In genomic region chr6:26105109-26105730, GRCh38 we compare ENCODE assay signal across 12 cellular contexts. TPM values are rescaled to one million over a fixed set of nuclear protein-coding genes. Genes with fewer than 3 reads are reported as not detected.
DNase-seq lines count a peak whose midpoint lies in the region; ATAC-seq and TF ChIP-seq lines count a peak whose summit lies in the region.
"Had no signal": no experiment of that assay in that cellular context is flagged by ENCODE, and none has a peak within 500 bp of the region (broad histone marks: within the 10 kb centered on the region; RNA-seq: fewer than 3 reads in every experiment).

No MANE protein-coding gene starts in this region.

- H3K4me2 ChIP-seq in Loucy (ENCODE audit: low read depth, low read length, poor library complexity, severe bottlenecking): peak overlapping the region; percentile 67
- H3K4me2 ChIP-seq in osteoblast (ENCODE audit: insufficient read depth, low read length): no peak overlapping the region

- H3K27ac Mint-ChIP-seq in activated CD8-positive, alpha-beta memory T cell treated with anti-CD3 and anti-CD28 coated beads, Interleukin-2, amount 10 ng/mL, durations not matched to agents 7 days and 5 days: peak overlapping the region; percentile 25
- no peak overlapping the region for H3K27ac Mint-ChIP-seq in activated naive CD8-positive, alpha-beta T cell treated with anti-CD3 and anti-CD28 coated beads, Interleukin-2, amount 50 U/mL, for 24 hours
- no peak overlapping the region for H3K27ac Mint-ChIP-seq in stimulated activated memory B cell treated with anti-CD40 and anti-IgM and Interleukin-4, amounts not matched to agents 10 μg/mL and 1 μg/mL and 100 μg/mL, for 72 hours

- peaks cover 3% of the 10 kb centered on the region for H3K27me3 Mint-ChIP-seq in activated CD8-positive, alpha-beta memory T cell treated with anti-CD3 and anti-CD28 coated beads, Interleukin-2, amount 10 ng/mL, durations not matched to agents 7 days and 5 days
- H3K27me3 Mint-ChIP-seq in activated naive CD8-positive, alpha-beta T cell treated with anti-CD3 and anti-CD28 coated beads, Interleukin-2, amount 50 U/mL, for 24 hours: peaks cover 3% of the 10 kb centered on the region
- H3K27me3 Mint-ChIP-seq in stimulated activated memory B cell treated with anti-CD40 and anti-IgM and Interleukin-4, amounts not matched to agents 10 μg/mL and 1 μg/mL and 100 μg/mL, for 72 hours: no peaks in the 10 kb centered on the region

- H3K9ac ChIP-seq in Loucy (ENCODE audit: low read depth, low read length, poor library complexity, severe bottlenecking): no peak overlapping the region

- H3K9me3 Mint-ChIP-seq in activated CD8-positive, alpha-beta memory T cell treated with anti-CD3 and anti-CD28 coated beads, Interleukin-2, amount 10 ng/mL, durations not matched to agents 7 days and 5 days (ENCODE audit: low read depth): no peaks in the 10 kb centered on the region
- H3K9me3 Mint-ChIP-seq in activated naive CD8-positive, alpha-beta T cell treated with anti-CD3 and anti-CD28 coated beads, Interleukin-2, amount 50 U/mL, for 24 hours: no peaks in the 10 kb centered on the region
- no peaks in the 10 kb centered on the region for H3K9me3 Mint-ChIP-seq in stimulated activated memory B cell treated with anti-CD40 and anti-IgM and Interleukin-4, amounts not matched to agents 10 μg/mL and 1 μg/mL and 100 μg/mL, for 72 hours

- H3K36me3 Mint-ChIP-seq in activated CD8-positive, alpha-beta memory T cell treated with anti-CD3 and anti-CD28 coated beads, Interleukin-2, amount 10 ng/mL, durations not matched to agents 7 days and 5 days: peaks cover 2% of the 10 kb centered on the region
- H3K36me3 Mint-ChIP-seq in activated naive CD8-positive, alpha-beta T cell treated with anti-CD3 and anti-CD28 coated beads, Interleukin-2, amount 50 U/mL, for 24 hours (ENCODE audit: low read depth): peaks cover 3% of the 10 kb centered on the region
- H3K36me3 Mint-ChIP-seq in stimulated activated memory B cell treated with anti-CD40 and anti-IgM and Interleukin-4, amounts not matched to agents 10 μg/mL and 1 μg/mL and 100 μg/mL, for 72 hours: no peaks in the 10 kb centered on the region

- no peak overlapping the region for H2AFZ ChIP-seq in Loucy (ENCODE audit: low read length)
- H2AFZ ChIP-seq in osteoblast (ENCODE audit: low read length): peak overlapping the region; percentile 35

- H3K4me1 ChIP-seq in Loucy (ENCODE audit: insufficient read depth, low read length, poor library complexity, severe bottlenecking) (peaks cover 12% of the 10 kb centered on the region), osteoblast (ENCODE audit: insufficient read depth, low read length) (peaks cover 12% of the 10 kb centered on the region), vagina (peaks cover 12% of the 10 kb centered on the region)

- no peak for ATAC-seq in activated CD8-positive, alpha-beta memory T cell treated with anti-CD3 and anti-CD28 coated beads, Interleukin-2, amount 10 ng/mL, durations not matched to agents 7 days and 5 days
- ATAC-seq in activated naive CD8-positive, alpha-beta T cell treated with anti-CD3 and anti-CD28 coated beads, Interleukin-2, amount 50 U/mL, for 24 hours: no peak
- no peak for ATAC-seq in stimulated activated memory B cell treated with anti-CD40 and anti-IgM and Interleukin-4, amounts not matched to agents 10 μg/mL and 1 μg/mL and 100 μg/mL, for 72 hours

- H3K36me3 ChIP-seq in Loucy (ENCODE audit: insufficient read depth, low read length): no peaks in the 10 kb centered on the region
- no peaks in the 10 kb centered on the region for H3K36me3 ChIP-seq in osteoblast (ENCODE audit: insufficient read depth, low read length)
- H3K36me3 ChIP-seq in vagina: no peaks in the 10 kb centered on the region
- H3K36me3 ChIP-seq: spleen had no signal

- no peaks in the 10 kb centered on the region for H3K79me2 ChIP-seq in Loucy (ENCODE audit: insufficient read depth, low read length)
- no peaks in the 10 kb centered on the region for H3K79me2 ChIP-seq in osteoblast (ENCODE audit: insufficient read depth, low read length)

- no peak overlapping the region for H3K4me3 Mint-ChIP-seq in activated CD8-positive, alpha-beta memory T cell treated with anti-CD3 and anti-CD28 coated beads, Interleukin-2, amount 10 ng/mL, durations not matched to agents 7 days and 5 days
- peak overlapping the region; percentile 14 for H3K4me3 Mint-ChIP-seq in activated naive CD8-positive, alpha-beta T cell treated with anti-CD3 and anti-CD28 coated beads, Interleukin-2, amount 50 U/mL, for 24 hours
- H3K4me3 Mint-ChIP-seq in stimulated activated memory B cell treated with anti-CD40 and anti-IgM and Interleukin-4, amounts not matched to agents 10 μg/mL and 1 μg/mL and 100 μg/mL, for 72 hours: no peak overlapping the region

- no peaks in the 10 kb centered on the region for H3K27me3 ChIP-seq in Loucy (ENCODE audit: insufficient read depth, low read length, poor library complexity, severe bottlenecking)
- no peaks in the 10 kb centered on the region for H3K27me3 ChIP-seq in osteoblast (ENCODE audit: insufficient read depth, low read length)
- no peaks in the 10 kb centered on the region for H3K27me3 ChIP-seq in vagina
- H3K27me3 ChIP-seq: spleen had no signal

- TF ChIP-seq CTCF in Loucy (conservative IDR thresholded peaks at IDR 0.05; ENCODE audit: low read length): no peak
- no peak for TF ChIP-seq CTCF in osteoblast (IDR thresholded peaks at IDR 0.05; ENCODE audit: extremely low read depth, low read depth, low read length)
- TF ChIP-seq CTCF in vagina (IDR thresholded peaks at IDR 0.05): no peak
- no peak for TF ChIP-seq CTCF in GM10266 (IDR thresholded peaks at IDR 0.05; ENCODE audit: control insufficient read depth, insufficient read depth, low read depth, missing control alignments)

- H4K20me1 ChIP-seq in Loucy (ENCODE audit: insufficient read depth, low read length, poor library complexity, severe bottlenecking) (no peaks in the 10 kb centered on the region), osteoblast (ENCODE audit: insufficient read depth, low read length) (no peaks in the 10 kb centered on the region)

- H3K27ac ChIP-seq in osteoblast (ENCODE audit: low read depth, low read length): no peak overlapping the region
- H3K27ac ChIP-seq in vagina: no peak overlapping the region

- peaks cover 17% of the 10 kb centered on the region for H3K4me1 Mint-ChIP-seq in activated CD8-positive, alpha-beta memory T cell treated with anti-CD3 and anti-CD28 coated beads, Interleukin-2, amount 10 ng/mL, durations not matched to agents 7 days and 5 days
- H3K4me1 Mint-ChIP-seq in activated naive CD8-positive, alpha-beta T cell treated with anti-CD3 and anti-CD28 coated beads, Interleukin-2, amount 50 U/mL, for 24 hours: peaks cover 18% of the 10 kb centered on the region
- H3K4me1 Mint-ChIP-seq in stimulated activated memory B cell treated with anti-CD40 and anti-IgM and Interleukin-4, amounts not matched to agents 10 μg/mL and 1 μg/mL and 100 μg/mL, for 72 hours: peaks cover 18% of the 10 kb centered on the region

- intact Hi-C loops in vagina (cut with DNase I): loop anchor here (5.0 to 10.0 kb wide), 2 partner anchors 50 to 1022 kb away; a partner anchor contains a TSS

- CTCF ChIA-PET in activated CD8-positive, alpha-beta memory T cell treated with anti-CD3 and anti-CD28 coated beads, Interleukin-2, amount 10 ng/mL, durations not matched to agents 7 days and 5 days (lab: Charles Lee): interaction anchor here (0.8 to 1.8 kb wide), 5 partner anchors 9 to 65 kb away, joined by 3 to 8 read pairs (median 3); no protein-coding TSS in a partner anchor

- H3K4me3 ChIP-seq in Loucy (ENCODE audit: low read length, poor library complexity, severe bottlenecking): peak overlapping the region; percentile 71
- H3K4me3 ChIP-seq in osteoblast (ENCODE audit: insufficient read depth, low read length): no peak overlapping the region
- no peak overlapping the region for H3K4me3 ChIP-seq in vagina

- no peak for TF ChIP-seq POLR2A in vagina (IDR thresholded peaks at IDR 0.05)

- DNase-seq in activated CD8-positive, alpha-beta memory T cell treated with anti-CD3 and anti-CD28 coated beads, Interleukin-2, amount 10 ng/mL, durations not matched to agents 7 days and 5 days: no peak
- no peak for DNase-seq in activated CD8-positive, alpha-beta memory T cell treated with anti-CD3 and anti-CD28 coated beads, Interleukin-2, amount 50 U/mL, for 4 hours
- DNase-seq in activated naive CD8-positive, alpha-beta T cell treated with anti-CD3 and anti-CD28 coated beads, Interleukin-2, amount 50 U/mL, for 24 hours: no peak
- no peak for DNase-seq in osteoblast (ENCODE audit: insufficient read length, low spot score, missing footprints)
- DNase-seq in vagina (ENCODE audit: extremely low spot score in 2 of 2): no peak
- DNase-seq in GM10266 (ENCODE audit: extremely low spot score): no peak
- DNase-seq: amniotic stem cell, NCI-H2081, SIG-M5 had no signal

- H3F3A ChIP-seq in Loucy (ENCODE audit: low read depth): peaks cover 6% of the 10 kb centered on the region; the same call in 1 of the 2 replicates

- no peaks in the 10 kb centered on the region for H3K9me3 ChIP-seq in Loucy (ENCODE audit: insufficient read depth, low read depth, low read length)
- no peaks in the 10 kb centered on the region for H3K9me3 ChIP-seq in osteoblast (ENCODE audit: low read depth, low read length)
- H3K9me3 ChIP-seq in vagina: no peaks in the 10 kb centered on the region
- H3K9me3 ChIP-seq: spleen had no signal

- no peaks in the 10 kb centered on the region for H3K9me2 ChIP-seq in Loucy (replicated peaks; ENCODE audit: low read depth, low read length)

RNA-seq across cellular contexts. Expression of gene HFE, which starts 18.0 kb away (rescaled TPM):
- total RNA-seq in activated CD8-positive, alpha-beta memory T cell treated with anti-CD3 and anti-CD28 coated beads, Interleukin-2, amount 10 ng/mL, durations not matched to agents 7 days and 5 days: 1 to 10 TPM; 1.6 to 3.4 TPM
- total RNA-seq in osteoblast (14.1 and 15.9 TPM in 2 replicates), vagina (7.6 TPM)
